Comparison of ENCODE assay signal across 18 cellular contexts in genomic region chr2:24708537-24709152, GRCh38.
DNase-seq lines count a peak whose midpoint lies in the region; ATAC-seq and TF ChIP-seq lines count a peak whose summit lies in the region.
"Had no signal": no experiment of that assay in that cellular context is flagged by ENCODE, and none has a peak within 500 bp of the region (broad histone marks: within the 10 kb centered on the region; RNA-seq: fewer than 3 reads in every experiment).

No MANE protein-coding gene starts in this region.

- POLR2A ChIA-PET in SK-N-SH (lab: Yijun Ruan, JAX) = no interaction called here

- H3K4me1 ChIP-seq in SK-N-SH (ENCODE audit: control insufficient read depth in 1 of 2, insufficient read depth in 2 of 2, low read depth in 1 of 2, low read length in 1 of 2) = peaks cover 4 to 19% of the 10 kb centered on the region in 2 experiments; a peak in 3 of 4 replicates
- H3K4me1 ChIP-seq in upper lobe of right lung = no peaks in the 10 kb centered on the region
- H3K4me1 ChIP-seq in gastroesophageal sphincter = no peaks in the 10 kb centered on the region
- H3K4me1 ChIP-seq: Caco-2, esophagus squamous epithelium, right lobe of liver had no signal

- peak overlapping the region; percentile 6; the same call in 1 of the 2 replicates for H3K4me2 ChIP-seq in SK-N-SH

- no peaks in the 10 kb centered on the region for H3K9me2 ChIP-seq in SK-N-SH

- H4K20me1 ChIP-seq in SK-N-SH (ENCODE audit: insufficient read depth) = no peaks in the 10 kb centered on the region

- H3K9me3 Mint-ChIP-seq in stimulated activated effector memory CD8-positive, alpha-beta T cell treated with anti-CD3 and anti-CD28 coated beads, Interleukin-12 subunit alpha, Interleukin-12 subunit beta, amount 100 ng/mL, for 72 hours = no peaks in the 10 kb centered on the region
- H3K9me3 Mint-ChIP-seq in activated naive CD4-positive, alpha-beta T cell treated with anti-CD3 and anti-CD28 coated beads for 36 hours = no peaks in the 10 kb centered on the region
- H3K9me3 Mint-ChIP-seq: activated B cell treated with CpG ODN at 0.5 μM for 24 hours; activated naive CD4-positive, alpha-beta T cell treated with anti-CD3 and anti-CD28 coated beads, Interleukin-2, amount 50 U/mL, for 72 hours; natural killer cell treated with Interleukin-12 subunit alpha and Interleukin-12 subunit beta and Interleukin-15 and Interleukin-18, amount 100 ng/mL, for 72 hours; type B pancreatic cell had no signal

- no peak for TF ChIP-seq CTCF in SK-N-SH (IDR thresholded peaks at IDR 0.05)
- no peak for TF ChIP-seq CTCF in upper lobe of right lung (IDR thresholded peaks at IDR 0.05)
- no peak for TF ChIP-seq CTCF in gastroesophageal sphincter (IDR thresholded peaks at IDR 0.05)

- peak; percentile 59 for ATAC-seq in stimulated activated effector memory CD8-positive, alpha-beta T cell treated with anti-CD3 and anti-CD28 coated beads, Interleukin-12 subunit alpha, Interleukin-12 subunit beta, amount 100 ng/mL, for 72 hours
- ATAC-seq in upper lobe of right lung = no peak
- no peak for ATAC-seq in gastroesophageal sphincter
- ATAC-seq: activated naive CD4-positive, alpha-beta T cell treated with anti-CD3 and anti-CD28 coated beads, Interleukin-2, amount 50 U/mL, for 72 hours; natural killer cell treated with Interleukin-12 subunit alpha and Interleukin-12 subunit beta and Interleukin-15 and Interleukin-18, amount 100 ng/mL, for 72 hours; right lobe of liver had no signal

- H3K9me3 ChIP-seq in SK-N-SH = no peaks in the 10 kb centered on the region
- no peaks in the 10 kb centered on the region for H3K9me3 ChIP-seq in upper lobe of right lung
- H3K9me3 ChIP-seq in gastroesophageal sphincter = no peaks in the 10 kb centered on the region
- H3K9me3 ChIP-seq: Caco-2, esophagus squamous epithelium, right lobe of liver had no signal

- H3K36me3 Mint-ChIP-seq in stimulated activated effector memory CD8-positive, alpha-beta T cell treated with anti-CD3 and anti-CD28 coated beads, Interleukin-12 subunit alpha, Interleukin-12 subunit beta, amount 100 ng/mL, for 72 hours = peaks cover 85% of the 10 kb centered on the region
- H3K36me3 Mint-ChIP-seq in activated naive CD4-positive, alpha-beta T cell treated with anti-CD3 and anti-CD28 coated beads for 36 hours (ENCODE audit: low read depth) = peaks cover 24% of the 10 kb centered on the region

- CTCF ChIA-PET in SK-N-SH (lab: Yijun Ruan, JAX) = interaction anchor here (1.2 kb wide), 1 partner anchor 23 kb away, joined by 3 read pairs; no protein-coding TSS in a partner anchor
- CTCF ChIA-PET in activated naive CD4-positive, alpha-beta T cell treated with anti-CD3 and anti-CD28 coated beads for 36 hours (lab: Charles Lee) = interaction anchor here (0.7 kb wide), 1 partner anchor 16 kb away, joined by 3 read pairs; no protein-coding TSS in a partner anchor

- H3K4me3 Mint-ChIP-seq in stimulated activated effector memory CD8-positive, alpha-beta T cell treated with anti-CD3 and anti-CD28 coated beads, Interleukin-12 subunit alpha, Interleukin-12 subunit beta, amount 100 ng/mL, for 72 hours = no peak overlapping the region
- H3K4me3 Mint-ChIP-seq in activated naive CD4-positive, alpha-beta T cell treated with anti-CD3 and anti-CD28 coated beads for 36 hours = no peak overlapping the region
- H3K4me3 Mint-ChIP-seq: activated B cell treated with CpG ODN at 0.5 μM for 24 hours; natural killer cell treated with Interleukin-12 subunit alpha and Interleukin-12 subunit beta and Interleukin-15 and Interleukin-18, amount 100 ng/mL, for 72 hours; type B pancreatic cell had no signal

- H3K27me3 Mint-ChIP-seq in activated naive CD4-positive, alpha-beta T cell treated with anti-CD3 and anti-CD28 coated beads for 36 hours (ENCODE audit: low read depth) = no peaks in the 10 kb centered on the region
- H3K27me3 Mint-ChIP-seq: activated B cell treated with CpG ODN at 0.5 μM for 24 hours; natural killer cell treated with Interleukin-12 subunit alpha and Interleukin-12 subunit beta and Interleukin-15 and Interleukin-18, amount 100 ng/mL, for 72 hours; type B pancreatic cell had no signal

- no peak for TF ChIP-seq RAD21 in SK-N-SH (IDR thresholded peaks at IDR 0.05; ENCODE audit: low read length)

- no peaks in the 10 kb centered on the region for H3K27me3 ChIP-seq in SK-N-SH (ENCODE audit: insufficient read depth)
- no peaks in the 10 kb centered on the region for H3K27me3 ChIP-seq in upper lobe of right lung
- H3K27me3 ChIP-seq in gastroesophageal sphincter = no peaks in the 10 kb centered on the region
- H3K27me3 ChIP-seq: esophagus squamous epithelium, right lobe of liver had no signal

- intact Hi-C loops in activated naive CD4-positive, alpha-beta T cell treated with anti-CD3 and anti-CD28 coated beads for 36 hours (cut with micrococcal nuclease) = no loop called here
- intact Hi-C loops in upper lobe of right lung (cut with DNase I) = no loop called here

- WGBS in SK-N-SH (ENCODE audit: low lambda C conversion rate) = 31% methylated on average over 3 of the region's 3 CpGs
- 67 to 78% methylated on average over 3 of the region's 3 CpGs for WGBS in gastroesophageal sphincter (ENCODE audit: low coverage in 1 of 2), 2 donors

- no peaks in the 10 kb centered on the region for H3K79me2 ChIP-seq in SK-N-SH (ENCODE audit: insufficient read depth)

- no peak overlapping the region; the same call in 1 of the 2 replicates for H3K9ac ChIP-seq in SK-N-SH

- DNase-seq in NCI-H526 treated with DMSO at 0.1 percent for 48 hours (lab: John Stamatoyannopoulos, UW) (peak; percentile 5), NCI-H526 (lab: John Stamatoyannopoulos, UW) (no peak), SK-N-SH (no peak), fibroblast of gingiva (ENCODE audit: low read depth) (peak; percentile 3), upper lobe of right lung (no peak)
- no peak for DNase-seq in stimulated activated effector memory CD8-positive, alpha-beta T cell treated with anti-CD3 and anti-CD28 coated beads, Interleukin-12 subunit alpha, Interleukin-12 subunit beta, amount 100 ng/mL, for 72 hours (ENCODE audit: low spot score in 2 of 2)
- DNase-seq in activated naive CD4-positive, alpha-beta T cell treated with anti-CD3 and anti-CD28 coated beads for 36 hours = no peak
- DNase-seq: ACHN; activated B cell treated with CpG ODN at 0.5 μM for 24 hours; Caco-2; esophagus squamous epithelium; NCI-H1105 treated with DMSO at 0.1 percent for 48 hours; right lobe of liver; stimulated activated CD4-positive, alpha-beta T cell treated with anti-CD3 and anti-CD28 coated beads, Interleukin-4, amount 100 ng/mL, for 24 hours had no signal

- TF ChIP-seq POLR2A in gastroesophageal sphincter (IDR thresholded peaks at IDR 0.05) = no peak

- H2AFZ ChIP-seq in SK-N-SH (ENCODE audit: low read depth) = no peak overlapping the region

- H3K36me3 ChIP-seq in SK-N-SH (replicated peaks in 1 of 2; ENCODE audit: control insufficient read depth in 1 of 2, insufficient read depth in 2 of 2, low read length in 1 of 2) = peaks cover 19 to 52% of the 10 kb centered on the region in 2 experiments
- H3K36me3 ChIP-seq in upper lobe of right lung = peaks cover 52% of the 10 kb centered on the region
- H3K36me3 ChIP-seq in gastroesophageal sphincter = peaks cover 5 to 64% of the 10 kb centered on the region in 2 donors

- H3F3A ChIP-seq in SK-N-SH (replicated peaks; ENCODE audit: insufficient read depth) = peaks cover 34% of the 10 kb centered on the region

- H3K27ac ChIP-seq in SK-N-SH (ENCODE audit: low read depth in 2 of 2, low read length in 1 of 2) = peak overlapping the region; percentile 47 to 58; a peak in 3 of 4 replicates
- no peak overlapping the region for H3K27ac ChIP-seq in upper lobe of right lung
- no peak overlapping the region for H3K27ac ChIP-seq in gastroesophageal sphincter
- H3K27ac ChIP-seq: esophagus squamous epithelium, right lobe of liver had no signal

- peak overlapping the region; percentile 2 for H3K27ac Mint-ChIP-seq in stimulated activated effector memory CD8-positive, alpha-beta T cell treated with anti-CD3 and anti-CD28 coated beads, Interleukin-12 subunit alpha, Interleukin-12 subunit beta, amount 100 ng/mL, for 72 hours
- H3K27ac Mint-ChIP-seq in activated naive CD4-positive, alpha-beta T cell treated with anti-CD3 and anti-CD28 coated beads for 36 hours = no peak overlapping the region
- H3K27ac Mint-ChIP-seq: activated B cell treated with CpG ODN at 0.5 μM for 24 hours; activated naive CD4-positive, alpha-beta T cell treated with anti-CD3 and anti-CD28 coated beads, Interleukin-2, amount 50 U/mL, for 72 hours; natural killer cell treated with Interleukin-12 subunit alpha and Interleukin-12 subunit beta and Interleukin-15 and Interleukin-18, amount 100 ng/mL, for 72 hours; type B pancreatic cell had no signal

- H3K4me1 Mint-ChIP-seq in stimulated activated effector memory CD8-positive, alpha-beta T cell treated with anti-CD3 and anti-CD28 coated beads, Interleukin-12 subunit alpha, Interleukin-12 subunit beta, amount 100 ng/mL, for 72 hours = peaks cover 6% of the 10 kb centered on the region
- H3K4me1 Mint-ChIP-seq in activated naive CD4-positive, alpha-beta T cell treated with anti-CD3 and anti-CD28 coated beads for 36 hours (ENCODE audit: low read depth) = no peaks in the 10 kb centered on the region
- H3K4me1 Mint-ChIP-seq: activated B cell treated with CpG ODN at 0.5 μM for 24 hours had no signal

- no peak overlapping the region for H3K4me3 ChIP-seq in SK-N-SH (ENCODE audit: low read depth in 2 of 2, low read length in 1 of 2)
- H3K4me3 ChIP-seq in upper lobe of right lung = no peak overlapping the region
- no peak overlapping the region for H3K4me3 ChIP-seq in gastroesophageal sphincter
- H3K4me3 ChIP-seq: esophagus squamous epithelium, right lobe of liver had no signal

- TF ChIP-seq EP300 in SK-N-SH (IDR thresholded peaks at IDR 0.05; ENCODE audit: borderline replicate concordance in 1 of 2, low read depth in 1 of 2, low read length in 1 of 2) (no peak), gastroesophageal sphincter (IDR thresholded peaks at IDR 0.05) (no peak)

TF ChIP-seq in SK-N-SH, 30 proteins besides CTCF, POLR2A, EP300 and RAD21:
- peak; percentile 63; the same call in 1 of the 2 replicates for TF ChIP-seq FOSL2 (IDR thresholded peaks at IDR 0.05; ENCODE audit: borderline replicate concordance, low read depth)
- peak; percentile 51 for TF ChIP-seq JUND (IDR thresholded peaks at IDR 0.05)
- no peak for TF ChIP-seq IRF3 (IDR thresholded peaks at IDR 0.05; ENCODE audit: low read depth, low read length)

Comparison
In these comparisons a context has a peak if more than half of its experiments do, and no peak if none do; other contexts are left out.
1. DNase-seq: peak in NCI-H526 treated with DMSO at 0.1 percent for 48 hours (single experiment) and fibroblast of gingiva (single experiment); none in NCI-H526 (0 of 2), SK-N-SH (single experiment), stimulated activated effector memory CD8-positive, alpha-beta T cell treated with anti-CD3 and anti-CD28 coated beads, Interleukin-12 subunit alpha, Interleukin-12 subunit beta, amount 100 ng/mL, for 72 hours (0 of 2), activated naive CD4-positive, alpha-beta T cell treated with anti-CD3 and anti-CD28 coated beads for 36 hours (single experiment) and upper lobe of right lung (single experiment).
2. H3K27ac ChIP-seq: peak in SK-N-SH (2 of 2); none in upper lobe of right lung (single experiment) and gastroesophageal sphincter (0 of 4).